ENCODE assay signal across 21 cellular contexts in genomic region chr22:49308300-49308699, GRCh38.
DNase-seq lines count a peak whose midpoint lies in the region; ATAC-seq and TF ChIP-seq lines count a peak whose summit lies in the region.
"Had no signal": no experiment of that assay in that cellular context is flagged by ENCODE, and none has a peak within 500 bp of the region (broad histone marks: within the 10 kb centered on the region; RNA-seq: fewer than 3 reads in every experiment).

No MANE protein-coding gene starts in this region.

- H3K27ac ChIP-seq in colonic mucosa = no peak overlapping the region
- no peak overlapping the region for H3K27ac ChIP-seq in suprapubic skin
- H3K27ac ChIP-seq in foreskin keratinocyte = no peak overlapping the region

- H3K36me3 ChIP-seq in colonic mucosa (no peaks in the 10 kb centered on the region), suprapubic skin (no peaks in the 10 kb centered on the region)
- H3K36me3 ChIP-seq: MG63 had no signal

- intact Hi-C loops in colonic mucosa (cut with DNase I) = loop anchor here (5.0 kb wide), 1 partner anchor 261 kb away; no protein-coding TSS in a partner anchor

- H3K4me3 Mint-ChIP-seq in activated T-cell treated with anti-CD3 and anti-CD28 coated beads, Interleukin-2, amount 50 U/mL, for 72 hours = no peak overlapping the region
- H3K4me3 Mint-ChIP-seq in nephron progenitor cell = no peak overlapping the region
- H3K4me3 Mint-ChIP-seq: B cell; CD4-positive, alpha-beta memory T cell had no signal

- no peak for TF ChIP-seq EP300 in suprapubic skin (IDR thresholded peaks at IDR 0.05)

- no peak overlapping the region for H3K27ac Mint-ChIP-seq in activated T-cell treated with anti-CD3 and anti-CD28 coated beads, Interleukin-2, amount 50 U/mL, for 72 hours
- peak overlapping the region; percentile 45 for H3K27ac Mint-ChIP-seq in nephron progenitor cell
- H3K27ac Mint-ChIP-seq: B cell; CD4-positive, alpha-beta memory T cell had no signal

- H3K36me3 Mint-ChIP-seq in activated T-cell treated with anti-CD3 and anti-CD28 coated beads, Interleukin-2, amount 50 U/mL, for 72 hours (ENCODE audit: insufficient read depth in 2 of 2) = no peaks in the 10 kb centered on the region
- H3K36me3 Mint-ChIP-seq in nephron progenitor cell (ENCODE audit: low read depth) = no peaks in the 10 kb centered on the region
- H3K36me3 Mint-ChIP-seq: CD4-positive, alpha-beta memory T cell had no signal

- H3K9ac ChIP-seq in colonic mucosa (ENCODE audit: low read depth in 2 of 2, low read length in 2 of 2) = no peak overlapping the region

- WGBS in suprapubic skin = 89% methylated on average over 11 of the region's 11 CpGs

- peaks cover 25% of the 10 kb centered on the region for H3K27me3 Mint-ChIP-seq in activated T-cell treated with anti-CD3 and anti-CD28 coated beads, Interleukin-2, amount 50 U/mL, for 72 hours (ENCODE audit: low read depth)
- H3K27me3 Mint-ChIP-seq in nephron progenitor cell (ENCODE audit: low read depth, poor library complexity) = peaks cover 32% of the 10 kb centered on the region

- TF ChIP-seq CTCF in colonic mucosa (IDR thresholded peaks at IDR 0.05) (no peak), nephron progenitor cell (IDR thresholded peaks at IDR 0.05) (no peak), suprapubic skin (IDR thresholded peaks at IDR 0.05) (no peak), foreskin keratinocyte (conservative IDR thresholded peaks at IDR 0.05) (no peak)

- H3K4me1 Mint-ChIP-seq in activated T-cell treated with anti-CD3 and anti-CD28 coated beads, Interleukin-2, amount 50 U/mL, for 72 hours (ENCODE audit: low read depth) = no peaks in the 10 kb centered on the region
- H3K4me1 Mint-ChIP-seq in nephron progenitor cell = peaks cover 2% of the 10 kb centered on the region
- H3K4me1 Mint-ChIP-seq: B cell; CD4-positive, alpha-beta memory T cell had no signal

- H3K9me3 ChIP-seq in colonic mucosa = no peaks in the 10 kb centered on the region
- H3K9me3 ChIP-seq in suprapubic skin = no peaks in the 10 kb centered on the region
- H3K9me3 ChIP-seq: MG63 had no signal

- no peaks in the 10 kb centered on the region for H3K27me3 ChIP-seq in colonic mucosa
- peaks cover 54% of the 10 kb centered on the region for H3K27me3 ChIP-seq in suprapubic skin
- H3K27me3 ChIP-seq in foreskin keratinocyte = no peaks in the 10 kb centered on the region

- no peak overlapping the region for H3K4me3 ChIP-seq in colonic mucosa
- no peak overlapping the region for H3K4me3 ChIP-seq in suprapubic skin
- H3K4me3 ChIP-seq: MG63 had no signal

- H3K4me1 ChIP-seq in colonic mucosa (no peaks in the 10 kb centered on the region), suprapubic skin (peaks cover 3% of the 10 kb centered on the region), foreskin keratinocyte (no peaks in the 10 kb centered on the region)

- no peak for TF ChIP-seq POLR2A in suprapubic skin (IDR thresholded peaks at IDR 0.05)

- ATAC-seq in activated T-cell treated with anti-CD3 and anti-CD28 coated beads, Interleukin-2, amount 50 U/mL, for 72 hours (replicated peaks in 1 of 2) = no peak
- ATAC-seq in foreskin keratinocyte = no peak
- ATAC-seq in GM21447 (IDR thresholded peaks at IDR 0.05; ENCODE audit: unreplicated experiment) = no peak
- ATAC-seq in GM21576 (IDR thresholded peaks at IDR 0.05; ENCODE audit: unreplicated experiment) = no peak
- ATAC-seq: Panc1 had no signal

- H3K9me3 Mint-ChIP-seq in activated T-cell treated with anti-CD3 and anti-CD28 coated beads, Interleukin-2, amount 50 U/mL, for 72 hours = no peaks in the 10 kb centered on the region
- H3K9me3 Mint-ChIP-seq in nephron progenitor cell = no peaks in the 10 kb centered on the region

- peak; percentile 2 for DNase-seq in activated T-cell treated with anti-CD3 and anti-CD28 coated beads, Interleukin-2, amount 50 U/mL, for 1 hour
- DNase-seq in activated T-cell treated with anti-CD3 and anti-CD28 coated beads, Interleukin-2, amount 50 U/mL, for 72 hours = no peak
- DNase-seq in colonic mucosa = peak; percentile 3
- DNase-seq in nephron progenitor cell = no peak
- peak; percentile 19 to 54 for DNase-seq in suprapubic skin (ENCODE audit: low spot score in 2 of 2)
- DNase-seq in foreskin keratinocyte = no peak
- DNase-seq: Calu3; CD4-positive, alpha-beta memory T cell; DMS53; Kasumi-1; MG63; NCI-H1092; NCI-H1436 treated with DMSO at 0.1 percent for 48 hours; NCI-H2029 treated with DMSO at 0.1 percent for 48 hours; NCI-H2171 treated with DMSO at 0.1 percent for 48 hours; NCI-H446; NCI-H69 had no signal

Comparison
In these comparisons a context has a peak if more than half of its experiments do, and no peak if none do; other contexts are left out.
1. DNase-seq: peak in activated T-cell treated with anti-CD3 and anti-CD28 coated beads, Interleukin-2, amount 50 U/mL, for 1 hour (single experiment), colonic mucosa (single experiment) and suprapubic skin (2 of 2); none in activated T-cell treated with anti-CD3 and anti-CD28 coated beads, Interleukin-2, amount 50 U/mL, for 72 hours (0 of 2), nephron progenitor cell (single experiment) and foreskin keratinocyte (0 of 2).